ENCODE assay signal across 27 cellular contexts in the genomic region with DNA sequence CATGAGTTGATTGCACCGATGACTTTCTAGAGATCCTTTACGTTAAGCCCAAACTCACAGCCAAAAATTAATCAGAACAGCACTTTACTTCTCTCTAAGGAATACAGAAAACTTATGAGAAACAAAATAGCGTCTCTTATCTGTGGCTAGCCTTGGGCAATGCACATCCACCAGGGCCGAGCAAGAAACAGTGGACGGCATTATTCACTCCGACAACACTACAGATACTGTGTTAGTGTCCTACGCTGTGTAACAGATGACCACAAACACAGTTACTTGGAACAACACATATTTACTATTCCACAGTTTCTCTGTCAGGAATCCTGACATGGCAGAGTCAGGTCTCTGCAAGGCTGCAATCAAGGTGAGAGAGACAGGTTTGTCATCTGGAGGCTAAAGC.
"Had no signal": no experiment of that assay in that cellular context is flagged by ENCODE, and none has a peak within 500 bp of the region (broad histone marks: within the 10 kb centered on the region; RNA-seq: fewer than 3 reads in every experiment).

No MANE protein-coding gene starts in this region.

- H3K4me3 Mint-ChIP-seq: mesothelial cell of epicardium; naive B cell; natural killer cell; nephron progenitor cell; stimulated activated naive B cell treated with anti-CD40 and anti-IgM and Interleukin-4, amounts not matched to agents 10 μg/mL and 1 μg/mL and 100 μg/mL, for 72 hours had no signal

- H3K36me3 Mint-ChIP-seq: mesothelial cell of epicardium; naive B cell; natural killer cell; stimulated activated naive B cell treated with anti-CD40 and anti-IgM and Interleukin-4, amounts not matched to agents 10 μg/mL and 1 μg/mL and 100 μg/mL, for 72 hours had no signal

- H3K4me3 ChIP-seq: left lung, lower lobe of right lung, ovary, prostate gland, skin epidermis, stomach, thoracic aorta, tibial artery, upper lobe of right lung had no signal

- H3K27me3 ChIP-seq: left lung, ovary, stomach, tibial artery, upper lobe of right lung had no signal

- H3K36me3 ChIP-seq: left lung, lower lobe of right lung, ovary, prostate gland, stomach, thoracic aorta, tibial artery, upper lobe of right lung had no signal

- H3K9me3 Mint-ChIP-seq: mesothelial cell of epicardium had no signal

- H3K9me3 ChIP-seq: lower lobe of right lung, ovary, prostate gland, stomach, thoracic aorta, tibial artery, upper lobe of right lung had no signal

- H3K27ac ChIP-seq: left lung, lower lobe of right lung, ovary, prostate gland, skin epidermis, stomach, thoracic aorta, tibial artery, upper lobe of right lung had no signal

- H3K27ac Mint-ChIP-seq: mesothelial cell of epicardium; naive B cell; natural killer cell; nephron progenitor cell; stimulated activated naive B cell treated with anti-CD40 and anti-IgM and Interleukin-4, amounts not matched to agents 10 μg/mL and 1 μg/mL and 100 μg/mL, for 72 hours had no signal

- H3K4me1 Mint-ChIP-seq: mesothelial cell of epicardium; naive B cell; natural killer cell; nephron progenitor cell; stimulated activated naive B cell treated with anti-CD40 and anti-IgM and Interleukin-4, amounts not matched to agents 10 μg/mL and 1 μg/mL and 100 μg/mL, for 72 hours had no signal

- DNase-seq: hippocampal formation; kidney glomerular epithelial cell; left cardiac atrium; left lung; lower lobe of right lung; mammary epithelial cell; mesendoderm; naive B cell; natural killer cell; nephron progenitor cell; ovary; posterior cingulate gyrus; retina; right cardiac atrium; stimulated activated CD4-positive, alpha-beta T cell treated with anti-CD3 and anti-CD28 coated beads, Interleukin-12 subunit alpha, Interleukin-12 subunit beta, amount 100 ng/mL, for 4 hours; stimulated activated CD4-positive, alpha-beta T cell treated with anti-CD3 and anti-CD28 coated beads, Interleukin-15, amount 100 ng/mL, for 24 hours; stimulated activated CD4-positive, alpha-beta T cell treated with anti-CD3 and anti-CD28 coated beads, Interleukin-4, amount 100 ng/mL, for 24 hours; stimulated activated naive B cell treated with anti-CD40 and anti-IgM and Interleukin-4, amounts not matched to agents 10 μg/mL and 1 μg/mL and 100 μg/mL, for 72 hours; stimulated activated naive CD8-positive, alpha-beta T cell treated with anti-CD3 and anti-CD28 coated beads, Interleukin-15, Interleukin-2, amounts not matched to agents 100 U/mL and 50 U/mL, for 24 hours; stomach; tibial artery; trophoblast cell; upper lobe of right lung had no signal

- H3K4me1 ChIP-seq: left lung, lower lobe of right lung, prostate gland, stomach, tibial artery, upper lobe of right lung had no signal
